13 cellular contexts compared by ENCODE assay signal in the genomic region with DNA sequence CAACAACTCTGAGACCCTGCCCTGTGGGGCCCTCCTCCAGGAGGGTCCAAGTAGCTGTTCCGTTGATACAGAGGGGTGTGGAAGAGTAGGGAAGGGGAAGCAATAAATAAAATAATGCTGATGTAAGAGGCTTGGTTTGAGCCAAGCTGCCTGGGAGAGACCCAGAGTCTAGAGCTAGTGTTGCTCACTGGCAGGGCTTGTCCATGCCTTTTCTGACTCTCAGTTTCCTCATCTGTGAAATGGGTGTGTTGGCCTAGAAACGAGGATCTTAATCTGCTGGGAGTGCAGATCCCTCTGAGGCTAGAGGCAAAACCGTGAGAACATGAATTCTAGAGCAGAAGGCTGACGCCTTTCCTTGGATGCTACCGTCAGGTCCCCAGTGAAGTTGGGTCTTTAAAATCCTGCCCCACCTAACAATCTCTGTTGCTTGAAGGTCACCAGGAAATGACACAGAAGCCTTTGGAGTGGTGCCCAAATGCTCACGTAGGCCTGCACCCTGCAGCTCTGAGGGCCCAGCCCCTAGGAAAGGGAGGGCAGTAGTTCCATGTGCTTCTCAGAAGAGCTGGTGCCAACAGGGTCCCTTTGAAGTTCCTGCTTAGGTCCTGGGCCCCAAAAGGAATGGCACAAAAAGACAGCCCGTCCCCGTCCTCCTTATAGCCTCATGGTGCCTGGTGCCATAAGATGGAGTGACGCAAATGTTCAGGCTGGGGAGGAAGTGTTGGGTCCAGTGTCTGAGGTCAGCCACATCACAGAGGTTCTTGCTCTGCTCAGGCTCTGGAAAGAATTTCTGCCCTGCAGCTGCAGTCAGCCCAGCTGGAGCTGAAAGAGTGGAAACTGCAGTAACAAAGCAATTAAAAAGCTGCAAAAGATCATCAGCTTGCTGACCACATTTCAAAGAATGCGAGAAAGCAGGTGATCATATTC.
DNase-seq lines count a peak whose midpoint lies in the region; ATAC-seq and TF ChIP-seq lines count a peak whose summit lies in the region.
"Had no signal": no experiment of that assay in that cellular context is flagged by ENCODE, and none has a peak within 500 bp of the region (broad histone marks: within the 10 kb centered on the region; RNA-seq: fewer than 3 reads in every experiment).

No MANE protein-coding gene starts in this region.

- H3K27me3 Mint-ChIP-seq in T-helper 17 cell: peaks cover 8% of the 10 kb centered on the region

- no peak overlapping the region for H3K4me3 Mint-ChIP-seq in T-helper 17 cell
- H3K4me3 Mint-ChIP-seq: nephron progenitor cell; stimulated activated naive B cell treated with anti-CD40 and anti-IgM and Interleukin-4, amounts not matched to agents 10 μg/mL and 1 μg/mL and 100 μg/mL, for 72 hours had no signal

- H3K27ac Mint-ChIP-seq in T-helper 17 cell: no peak overlapping the region
- H3K27ac Mint-ChIP-seq: nephron progenitor cell; stimulated activated naive B cell treated with anti-CD40 and anti-IgM and Interleukin-4, amounts not matched to agents 10 μg/mL and 1 μg/mL and 100 μg/mL, for 72 hours had no signal

- ATAC-seq in HG03095 (IDR thresholded peaks at IDR 0.05; ENCODE audit: unreplicated experiment): no peak
- no peak for ATAC-seq in HG03571 (IDR thresholded peaks at IDR 0.05; ENCODE audit: unreplicated experiment)
- ATAC-seq in T-helper 17 cell: no peak

- TF ChIP-seq CTCF in HFF-Myc (IDR thresholded peaks at IDR 0.05; ENCODE audit: low read depth, low read length, missing control alignments) (no peak), fibroblast of the aortic adventitia (IDR thresholded peaks at IDR 0.05; ENCODE audit: insufficient read depth, low read length) (no peak)

- DNase-seq in HFF-Myc (ENCODE audit: extremely low read depth, low read depth) (peak; percentile 27), SHP77 treated with DMSO at 0.1 percent for 48 hours (lab: John Stamatoyannopoulos, UW) (peak; percentile 21), fibroblast of the aortic adventitia (ENCODE audit: low read depth) (peak; percentile 39), skeletal muscle cell (ENCODE audit: low read depth) (peak; percentile 15), T-helper 17 cell (no peak)
- DNase-seq in central memory CD4-positive, alpha-beta T cell: no peak
- DNase-seq: activated CD4-positive, alpha-beta T cell treated with anti-CD3 and anti-CD28 coated beads for 1 hour; effector CD4-positive, alpha-beta T cell; NCI-H2107; nephron progenitor cell; stimulated activated naive B cell treated with anti-CD40 and anti-IgM and Interleukin-4, amounts not matched to agents 10 μg/mL and 1 μg/mL and 100 μg/mL, for 72 hours had no signal

- no peak overlapping the region for H3K4me3 ChIP-seq in HFF-Myc (replicated peaks; ENCODE audit: low read depth, low read length)
- H3K4me3 ChIP-seq in fibroblast of the aortic adventitia (ENCODE audit: low read depth, low read length): no peak overlapping the region
- no peak overlapping the region for H3K4me3 ChIP-seq in skeletal muscle cell (ENCODE audit: low read depth, low read length)

- H3K4me1 Mint-ChIP-seq in T-helper 17 cell: peaks cover 8% of the 10 kb centered on the region

- no peaks in the 10 kb centered on the region for H3K36me3 Mint-ChIP-seq in T-helper 17 cell (ENCODE audit: low read depth)
- H3K36me3 Mint-ChIP-seq: stimulated activated naive B cell treated with anti-CD40 and anti-IgM and Interleukin-4, amounts not matched to agents 10 μg/mL and 1 μg/mL and 100 μg/mL, for 72 hours had no signal

- no peaks in the 10 kb centered on the region for H3K9me3 ChIP-seq in T-helper 17 cell (ENCODE audit: control insufficient read depth, low read length, poor library complexity, severe bottlenecking)

Comparison
In these comparisons a context has a peak if more than half of its experiments do, and no peak if none do; other contexts are left out.
1. DNase-seq: peak in HFF-Myc (single experiment), SHP77 treated with DMSO at 0.1 percent for 48 hours (single experiment), fibroblast of the aortic adventitia (single experiment) and skeletal muscle cell (single experiment); none in T-helper 17 cell (0 of 3) and central memory CD4-positive, alpha-beta T cell (single experiment).